ENCODE assay signal across 25 cellular contexts in the genomic region with DNA sequence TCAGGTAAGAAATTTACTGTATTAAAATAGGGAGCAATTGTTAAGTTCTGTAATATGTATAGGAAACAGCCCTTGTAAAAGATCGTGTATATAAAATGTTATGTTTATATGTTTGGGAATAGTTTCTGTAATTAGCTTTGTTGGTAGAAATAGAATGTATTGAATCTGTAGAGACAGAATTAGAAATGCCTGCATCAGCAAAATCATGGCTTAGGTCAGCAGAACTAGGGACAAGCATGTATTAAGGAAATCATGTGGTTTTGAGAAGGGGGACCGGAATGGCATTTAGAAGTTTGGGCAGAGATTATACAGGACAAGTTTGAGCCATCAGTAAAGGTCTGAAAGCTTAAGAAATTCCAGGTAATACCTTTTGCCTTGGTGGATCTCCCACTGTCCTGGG.
A peak's percentile ranks its signal among the peaks of the same experiment; 100 is the strongest.
DNase-seq lines count a peak whose midpoint lies in the region; ATAC-seq, FAIRE-seq and TF ChIP-seq lines count a peak whose summit lies in the region.
"Had no signal": no experiment of that assay in that cellular context is flagged by ENCODE, and none has a peak within 500 bp of the region (broad histone marks: within the 10 kb centered on the region; RNA-seq: fewer than 3 reads in every experiment).

No MANE protein-coding gene starts in this region.

- no peak overlapping the region for H2BK120ac ChIP-seq in H1 (replicated peaks; ENCODE audit: low read depth, low read length)

- no peaks in the 10 kb centered on the region for H3K27me3 ChIP-seq in H1 (replicated peaks in 1 of 4; ENCODE audit: control insufficient read depth in 3 of 4, extremely low read depth in 1 of 4, insufficient read depth in 3 of 4, low read length in 3 of 4)
- H3K27me3 ChIP-seq: BE2C; BLaER1 treated with 17β-estradiol and CSF1 and Interleukin-3, amounts not matched to agents 10 nM and 100 nM had no signal

- TF ChIP-seq CTCF in A549 (IDR thresholded peaks at IDR 0.05) (no peak), H1 (IDR thresholded peaks at IDR 0.05; ENCODE audit: control extremely low read depth in 1 of 3, insufficient read depth in 1 of 3, low read depth in 1 of 3, low read length in 3 of 3) (no peak)

- H3K18ac ChIP-seq in H1 (ENCODE audit: extremely low read depth, low read length): no peak overlapping the region

- H3K56ac ChIP-seq in H1 (replicated peaks; ENCODE audit: insufficient read length, low read depth, low read length): no peak overlapping the region

- no peak overlapping the region for H2BK20ac ChIP-seq in H1 (ENCODE audit: low read length)

- H3K4ac ChIP-seq in H1 (replicated peaks; ENCODE audit: insufficient read length, low read depth, low read length): no peak overlapping the region

- TF ChIP-seq EP300 in A549 (IDR thresholded peaks at IDR 0.05) (no peak), H1 (IDR thresholded peaks at IDR 0.05; ENCODE audit: borderline replicate concordance in 1 of 2, low read depth in 2 of 2, low read length in 2 of 2) (no peak)

- no peak overlapping the region for H3K14ac ChIP-seq in H1 (ENCODE audit: insufficient read length)

- no peak overlapping the region for H2BK12ac ChIP-seq in H1 (ENCODE audit: low read depth, low read length)

- no peak overlapping the region for H4K91ac ChIP-seq in H1 (replicated peaks; ENCODE audit: insufficient read length, low read length)

- H3K4me3 ChIP-seq in A549 (no peak overlapping the region), H1 (ENCODE audit: extremely low read depth in 1 of 4, insufficient read depth in 2 of 4, low read depth in 3 of 4, low read length in 4 of 4) (no peak overlapping the region)
- H3K4me3 ChIP-seq: GM23338 had no signal

- CTCF ChIA-PET in A549 (lab: Yijun Ruan, JAX): no interaction called here
- CTCF ChIA-PET in H1 (lab: Charles Lee; ENCODE audit: partially characterized antibody): interaction anchor here (0.6 to 4.5 kb wide), 4 partner anchors 13 to 437 kb away, joined by 3 to 42 read pairs (median 4); no protein-coding TSS in a partner anchor

- H3K9me3 ChIP-seq in A549: no peaks in the 10 kb centered on the region
- no peaks in the 10 kb centered on the region; a peak in 1 of 4 replicates for H3K9me3 ChIP-seq in H1 (ENCODE audit: insufficient read depth in 2 of 2, low read depth in 1 of 2, low read length in 1 of 2)
- H3K9me3 ChIP-seq: BE2C; BLaER1 treated with 17β-estradiol and CSF1 and Interleukin-3, amounts not matched to agents 10 nM and 100 nM had no signal

- ATAC-seq in A549 (no peak), GM19023 (IDR thresholded peaks at IDR 0.05; ENCODE audit: unreplicated experiment) (no peak)
- ATAC-seq: GM23338 had no signal

- peaks cover 0 to under 1% (median 0%) of the 10 kb centered on the region in 4 experiments; a peak in 2 of 8 replicates for H3K36me3 ChIP-seq in H1 (ENCODE audit: control insufficient read depth in 2 of 4, insufficient read depth in 4 of 4, low read length in 3 of 4)
- H3K36me3 ChIP-seq: BE2C; BLaER1 treated with 17β-estradiol and CSF1 and Interleukin-3, amounts not matched to agents 10 nM and 100 nM had no signal

- H4K20me1 ChIP-seq in H1 (replicated peaks in 1 of 2; ENCODE audit: control insufficient read depth in 1 of 2, insufficient read depth in 2 of 2, low read length in 2 of 2): no peaks in the 10 kb centered on the region
- H4K20me1 ChIP-seq: BLaER1 treated with 17β-estradiol and CSF1 and Interleukin-3, amounts not matched to agents 10 nM and 100 nM had no signal

- no peak overlapping the region for H4K5ac ChIP-seq in H1 (ENCODE audit: insufficient read length, low read depth, low read length)

- no peaks in the 10 kb centered on the region for H3K79me1 ChIP-seq in H1 (ENCODE audit: low read depth, low read length)

- H2BK5ac ChIP-seq in H1 (ENCODE audit: low read depth, low read length): no peak overlapping the region

- H3K4me1 ChIP-seq in A549: no peaks in the 10 kb centered on the region
- H3K4me1 ChIP-seq in H1 (replicated peaks in 1 of 4; ENCODE audit: control insufficient read depth in 3 of 4, insufficient read depth in 4 of 4, low read length in 3 of 4): peaks cover 5 to 18% (median 14%) of the 10 kb centered on the region in 4 experiments
- H3K4me1 ChIP-seq: BE2C had no signal

- no peak for TF ChIP-seq RAD21 in A549 (conservative IDR thresholded peaks at IDR 0.05 in 1 of 2, IDR thresholded peaks at IDR 0.05 in 1 of 2)
- no peak for TF ChIP-seq RAD21 in H1 (IDR thresholded peaks at IDR 0.05 in 1 of 2, conservative IDR thresholded peaks at IDR 0.05 in 1 of 2; ENCODE audit: low read depth in 2 of 2, low read length in 2 of 2)

- H3K79me2 ChIP-seq in H1 (ENCODE audit: control insufficient read depth in 1 of 2, insufficient read depth in 2 of 2, low read length in 2 of 2): no peaks in the 10 kb centered on the region

- H2AK5ac ChIP-seq in H1 (ENCODE audit: low read depth, low read length): no peak overlapping the region

- no peak overlapping the region for H4K8ac ChIP-seq in H1 (ENCODE audit: extremely low read depth, insufficient read depth, low read length)

- POLR2A ChIA-PET in A549 (lab: Yijun Ruan, JAX): no interaction called here
- POLR2A ChIA-PET in H1 (lab: Charles Lee; ENCODE audit: partially characterized antibody): no interaction called here

- FAIRE-seq in A549 (lab: Jason Lieb, UNC) (no peak), H1 (lab: Jason Lieb, UNC) (no peak)
- FAIRE-seq: A204.1, D721Med, G401.6, GM12892, GM19239, H54 had no signal

- no peaks in the 10 kb centered on the region for H3K23me2 ChIP-seq in H1 (ENCODE audit: low read depth, low read length)

- H3K27ac ChIP-seq in A549: no peak overlapping the region
- no peak overlapping the region for H3K27ac ChIP-seq in H1 (ENCODE audit: low read depth, low read length)
- H3K27ac ChIP-seq: 22Rv1 had no signal

- no peak overlapping the region for H2BK15ac ChIP-seq in H1 (ENCODE audit: low read length)

- H3K4me2 ChIP-seq in A549 (no peak overlapping the region), H1 (ENCODE audit: insufficient read depth in 1 of 2, low read depth in 2 of 2, low read length in 2 of 2) (no peak overlapping the region)
- H3K4me2 ChIP-seq: GM23338 had no signal

- DNase-seq in DMS79 treated with DMSO at 0.1 percent for 48 hours (lab: John Stamatoyannopoulos, UW) (peak; percentile 1), DMS79 (lab: John Stamatoyannopoulos, UW) (no peak), A549 (ENCODE audit: low read depth in 1 of 2, low spot score in 1 of 2) (no peak), RPMI8226 (peak; percentile 25), H1 (ENCODE audit: low read depth in 1 of 2, low spot score in 2 of 2) (no peak), GM19240 (ENCODE audit: insufficient read length, low spot score) (no peak), NAMALWA (ENCODE audit: low spot score) (no peak)
- DNase-seq: ACHN; AML-193; BE2C; CD4-positive, alpha-beta T cell; CD8-positive, alpha-beta memory T cell; DMS 273 treated with DMSO at 0.1 percent for 48 hours; DND-41; HCEC 1CT had no signal

- no peak overlapping the region for H3K23ac ChIP-seq in H1 (ENCODE audit: insufficient read length)

- 0% methylated on average over 2 of the region's 2 CpGs for WGBS in A549 (ENCODE audit: missing lambda C conversion rate)
- WGBS in H1 (ENCODE audit: extremely low coverage in 1 of 2, insufficient coverage in 1 of 2, insufficient read length in 1 of 2, insufficient replicate concordance in 2 of 2, low coverage in 1 of 2, low lambda C conversion rate in 2 of 2, missing lambda C conversion rate in 1 of 2), 2 experiments: 89 to 100% methylated on average over 1 to 2 of the region's 2 CpGs

- TF ChIP-seq POLR2A in A549 (IDR thresholded peaks at IDR 0.05; ENCODE audit: low read length) (no peak), H1 (IDR thresholded peaks at IDR 0.05; ENCODE audit: control extremely low read depth in 1 of 2, low read depth in 2 of 2, low read length in 2 of 2) (no peak)

- H2AFZ ChIP-seq in H1 (ENCODE audit: low read length): no peak overlapping the region
- H2AFZ ChIP-seq: GM23338 had no signal

- H3K9ac ChIP-seq in H1 (replicated peaks in 1 of 4; ENCODE audit: extremely low read depth in 1 of 4, low read depth in 3 of 4, low read length in 3 of 4): no peak overlapping the region

TF ChIP-seq in A549, 52 proteins besides CTCF, POLR2A, EP300 and RAD21:
- TF ChIP-seq MAFK (IDR thresholded peaks at IDR 0.05; ENCODE audit: partially characterized antibody) (peak; percentile 74), FOXS1 (CRISPR knock-in tag; IDR thresholded peaks at IDR 0.05) (no peak), ZC3H11A (IDR thresholded peaks at IDR 0.05) (no peak), BHLHE40 (IDR thresholded peaks at IDR 0.05; ENCODE audit: low read depth, low read length) (no peak)

TF ChIP-seq in H1, 55 proteins besides CTCF, POLR2A, EP300 and RAD21:
- TF ChIP-seq KDM4A (IDR thresholded peaks at IDR 0.05; ENCODE audit: low read depth, low read length, severe bottlenecking): no peak
- peak; percentile 68 for TF ChIP-seq MAFK (IDR thresholded peaks at IDR 0.05; ENCODE audit: low read depth, low read length)
- TF ChIP-seq TCF12 (IDR thresholded peaks at IDR 0.05; ENCODE audit: low read depth, low read length): no peak

Comparison
In these comparisons a context has a peak if more than half of its experiments do, and no peak if none do; other contexts are left out.
1. DNase-seq: peak in DMS79 treated with DMSO at 0.1 percent for 48 hours (single experiment) and RPMI8226 (single experiment); none in DMS79 (single experiment), A549 (0 of 2), H1 (0 of 2), GM19240 (single experiment) and NAMALWA (single experiment).